9 cellular contexts compared by ENCODE assay signal in genomic region chr7:151432658-151433521, GRCh38. TPM values are rescaled to one million over a fixed set of nuclear protein-coding genes. Genes with fewer than 3 reads are reported as not detected.
DNase-seq lines count a peak whose midpoint lies in the region; ATAC-seq and TF ChIP-seq lines count a peak whose summit lies in the region.
"Had no signal": no experiment of that assay in that cellular context is flagged by ENCODE, and none has a peak within 500 bp of the region (broad histone marks: within the 10 kb centered on the region; RNA-seq: fewer than 3 reads in every experiment).

No MANE protein-coding gene starts in this region.

- H3K27me3 ChIP-seq in HCT116 (ENCODE audit: insufficient read depth, low read length) = no peaks in the 10 kb centered on the region

- RAD21 ChIA-PET in HCT116 (lab: Charles Lee; ENCODE audit: low non-redundant PET in 1 of 2, low total read pairs in 2 of 2, uncharacterized antibody in 2 of 2, unreplicated experiment in 2 of 2) = no interaction called here

- no peaks in the 10 kb centered on the region for H3K79me2 ChIP-seq in HCT116 (ENCODE audit: insufficient read depth, low read length)

- TF ChIP-seq CTCF in GM12874 (IDR thresholded peaks at IDR 0.05; ENCODE audit: insufficient read depth, low read depth, low read length) = peak; percentile 58
- TF ChIP-seq CTCF in HCT116 (IDR thresholded peaks at IDR 0.05 in 2 of 3, conservative IDR thresholded peaks at IDR 0.05 in 1 of 3; ENCODE audit: borderline replicate concordance in 1 of 3, insufficient read depth in 1 of 3, low read depth in 2 of 3, low read length in 2 of 3) = peak in 1 of 3 experiments; percentile 26; a peak in 1 of 6 replicates
- no peak for TF ChIP-seq CTCF in activated B cell treated with CpG ODN at 0.5 μM for 24 hours (IDR thresholded peaks at IDR 0.05)
- TF ChIP-seq CTCF in osteocyte (IDR thresholded peaks at IDR 0.05) = no peak

- CTCF ChIA-PET in HCT116 (lab: Charles Lee) (no interaction called here), activated B cell treated with CpG ODN at 0.5 μM for 24 hours (lab: Charles Lee) (no interaction called here)

- no peak overlapping the region for H3K4me2 ChIP-seq in HCT116 (ENCODE audit: low read length)

- no peaks in the 10 kb centered on the region for H3K9me3 Mint-ChIP-seq in activated B cell treated with CpG ODN at 0.5 μM for 24 hours
- H3K9me3 Mint-ChIP-seq in immature natural killer cell = no peaks in the 10 kb centered on the region
- no peaks in the 10 kb centered on the region for H3K9me3 Mint-ChIP-seq in osteocyte (ENCODE audit: unreplicated experiment)

- H2AFZ ChIP-seq in HCT116 (ENCODE audit: low read depth, low read length, poor library complexity, severe bottlenecking) = no peak overlapping the region

- no peak overlapping the region for H3K9ac ChIP-seq in HCT116 (ENCODE audit: low read length)

- peaks cover 9% of the 10 kb centered on the region for H3K27me3 Mint-ChIP-seq in activated B cell treated with CpG ODN at 0.5 μM for 24 hours
- peaks cover 2 to 8% (median 3%) of the 10 kb centered on the region in 3 donors for H3K27me3 Mint-ChIP-seq in immature natural killer cell (ENCODE audit: low read depth in 3 of 3)
- H3K27me3 Mint-ChIP-seq in osteocyte (ENCODE audit: unreplicated experiment) = no peaks in the 10 kb centered on the region

- DNase-seq in HCT116 (ENCODE audit: low read depth, low spot score) (no peak), activated B cell treated with CpG ODN at 0.5 μM for 24 hours (no peak), immature natural killer cell (peak in 2 of 3 donors; percentile 15 to 16), globus pallidus (ENCODE audit: low spot score) (no peak), osteocyte (ENCODE audit: extremely low spot score, unreplicated experiment) (no peak), AG08395 (ENCODE audit: low spot score) (no peak), hypothalamus (lab: John Stamatoyannopoulos, UW) (no peak)

- no peak overlapping the region for H3K27ac ChIP-seq in HCT116 (ENCODE audit: low read depth, low read length)

- no peaks in the 10 kb centered on the region for H3K36me3 Mint-ChIP-seq in activated B cell treated with CpG ODN at 0.5 μM for 24 hours (ENCODE audit: low read depth)
- no peaks in the 10 kb centered on the region for H3K36me3 Mint-ChIP-seq in immature natural killer cell
- H3K36me3 Mint-ChIP-seq in osteocyte (ENCODE audit: unreplicated experiment) = no peaks in the 10 kb centered on the region

- no peaks in the 10 kb centered on the region for H3K36me3 ChIP-seq in HCT116 (ENCODE audit: control insufficient read depth in 1 of 2, insufficient read depth in 2 of 2, low read length in 2 of 2)

- POLR2A ChIA-PET in HCT116 (lab: Charles Lee) (no interaction called here), activated B cell treated with CpG ODN at 0.5 μM for 24 hours (lab: Charles Lee) (no interaction called here)

- TF ChIP-seq POLR2A in HCT116 (IDR thresholded peaks at IDR 0.05; ENCODE audit: borderline replicate concordance, extremely low read depth, insufficient read depth, insufficient read length) = no peak

- H3K4me1 ChIP-seq in HCT116 (ENCODE audit: control insufficient read depth in 1 of 2, insufficient read depth in 2 of 2, low read length in 2 of 2) = peaks cover 24 to 33% of the 10 kb centered on the region in 2 experiments

- BruUV-seq in HCT116 (replicated peaks; lab: Mats Ljungman, UMichigan) = no TSS peak

- no peaks in the 10 kb centered on the region for H3K9me2 ChIP-seq in HCT116 (ENCODE audit: insufficient read depth)

- H3K4me3 Mint-ChIP-seq in activated B cell treated with CpG ODN at 0.5 μM for 24 hours (no peak overlapping the region), immature natural killer cell (no peak overlapping the region), osteocyte (ENCODE audit: unreplicated experiment) (no peak overlapping the region)

- intact Hi-C loops in HCT116 (cut with micrococcal nuclease) (no loop called here), activated B cell treated with CpG ODN at 0.5 μM for 24 hours (cut with micrococcal nuclease) (no loop called here)

- H3K9me3 ChIP-seq in HCT116 (ENCODE audit: control insufficient read depth in 1 of 2, insufficient read depth in 1 of 2, low read depth in 1 of 2, low read length in 2 of 2) = no peaks in the 10 kb centered on the region

- H3K4me1 Mint-ChIP-seq in activated B cell treated with CpG ODN at 0.5 μM for 24 hours (peaks cover 13% of the 10 kb centered on the region), immature natural killer cell (peaks cover 16 to 21% of the 10 kb centered on the region in 2 donors), osteocyte (ENCODE audit: unreplicated experiment) (peaks cover 33% of the 10 kb centered on the region)

- TF ChIP-seq RAD21 in HCT116 (IDR thresholded peaks at IDR 0.05; ENCODE audit: low read depth) = no peak

- no peaks in the 10 kb centered on the region for H4K20me1 ChIP-seq in HCT116 (ENCODE audit: insufficient read depth)

- no peak overlapping the region for H3K4me3 ChIP-seq in HCT116 (replicated peaks in 1 of 2; ENCODE audit: low read depth in 1 of 2, low read length in 2 of 2)

- peak; percentile 53 for ATAC-seq in HCT116
- ATAC-seq in activated B cell treated with CpG ODN at 0.5 μM for 24 hours (ENCODE audit: low read depth) = peak; percentile 71

- H3K27ac Mint-ChIP-seq in activated B cell treated with CpG ODN at 0.5 μM for 24 hours (no peak overlapping the region), immature natural killer cell (no peak overlapping the region), osteocyte (ENCODE audit: unreplicated experiment) (no peak overlapping the region)

TF ChIP-seq in HCT116, 20 proteins besides CTCF, POLR2A, EP300 and RAD21:
- no peak for TF ChIP-seq SP1 (IDR thresholded peaks at IDR 0.05; ENCODE audit: low read depth)
- TF ChIP-seq YY1 (IDR thresholded peaks at IDR 0.05; ENCODE audit: extremely low read depth, insufficient replicate concordance, low read depth, low read length) = no peak
- TF ChIP-seq ELF1 (IDR thresholded peaks at IDR 0.05; ENCODE audit: borderline replicate concordance, low read depth) = no peak
- no peak for TF ChIP-seq ZFX (IDR thresholded peaks at IDR 0.05)
- TF ChIP-seq EZH2phosphoT487 (IDR thresholded peaks at IDR 0.05; ENCODE audit: borderline replicate concordance) = no peak
- no peak for TF ChIP-seq EGR1 (IDR thresholded peaks at IDR 0.05; ENCODE audit: low read depth)
- TF ChIP-seq TCF7L2 (IDR thresholded peaks at IDR 0.05; ENCODE audit: borderline replicate concordance, extremely low read depth, insufficient read depth, insufficient read length) = no peak
- TF ChIP-seq CEBPB (IDR thresholded peaks at IDR 0.05; ENCODE audit: low read depth) = no peak
- TF ChIP-seq FOSL1 (IDR thresholded peaks at IDR 0.05; ENCODE audit: low read depth) = no peak
- TF ChIP-seq REST (IDR thresholded peaks at IDR 0.05; ENCODE audit: low read depth) = no peak
- TF ChIP-seq POLR2AphosphoS5 (IDR thresholded peaks at IDR 0.05; ENCODE audit: low read depth, low read length) = no peak
- TF ChIP-seq ZBTB33 (IDR thresholded peaks at IDR 0.05; ENCODE audit: extremely low read depth, insufficient replicate concordance, low read length) = no peak
- no peak for TF ChIP-seq SIN3A (IDR thresholded peaks at IDR 0.05; ENCODE audit: low read depth)
- no peak for TF ChIP-seq SRF (IDR thresholded peaks at IDR 0.05; ENCODE audit: low read depth)

RNA-seq across cellular contexts. Expression of gene CRYGN, which starts 7.1 kb away (rescaled TPM):
- total RNA-seq in HCT116 (2021; ENCODE audit: unreplicated experiment) = not detected
- not detected in 2 replicates for polyA plus RNA-seq in HCT116 (2012)
- total RNA-seq in activated B cell treated with CpG ODN at 0.5 μM for 24 hours = not detected in 2 replicates
- polyA plus RNA-seq in immature natural killer cell = not detected
- not detected in 2 replicates for total RNA-seq in osteocyte
- total RNA-seq: HT1080 had no signal

RNA-seq across cellular contexts. Expression of gene WDR86, which starts 23.1 kb away (rescaled TPM):
- not detected for total RNA-seq in HCT116 (2021; ENCODE audit: unreplicated experiment)
- 0.42 and 0.64 TPM in 2 replicates for polyA plus RNA-seq in HCT116 (2012)
- total RNA-seq in activated B cell treated with CpG ODN at 0.5 μM for 24 hours = 0.33 and 0.49 TPM in 2 replicates
- 1 to 10 TPM in 2 of 3 donors, under 1 TPM in 1; 0.75 to 2.2 (median 2.2) TPM for polyA plus RNA-seq in immature natural killer cell
- total RNA-seq in osteocyte = 0.39 TPM in 1 of 2 replicates, not detected in the other
- total RNA-seq: HT1080 had no signal

Comparison
In these comparisons a context has a peak if more than half of its experiments do, and no peak if none do; other contexts are left out.
1. DNase-seq: peak in immature natural killer cell (2 of 3); none in HCT116 (single experiment), activated B cell treated with CpG ODN at 0.5 μM for 24 hours (single experiment), globus pallidus (single experiment), osteocyte (single experiment), AG08395 (single experiment) and hypothalamus (0 of 51).